1 cellular context compared by ENCODE assay signal in the genomic region with DNA sequence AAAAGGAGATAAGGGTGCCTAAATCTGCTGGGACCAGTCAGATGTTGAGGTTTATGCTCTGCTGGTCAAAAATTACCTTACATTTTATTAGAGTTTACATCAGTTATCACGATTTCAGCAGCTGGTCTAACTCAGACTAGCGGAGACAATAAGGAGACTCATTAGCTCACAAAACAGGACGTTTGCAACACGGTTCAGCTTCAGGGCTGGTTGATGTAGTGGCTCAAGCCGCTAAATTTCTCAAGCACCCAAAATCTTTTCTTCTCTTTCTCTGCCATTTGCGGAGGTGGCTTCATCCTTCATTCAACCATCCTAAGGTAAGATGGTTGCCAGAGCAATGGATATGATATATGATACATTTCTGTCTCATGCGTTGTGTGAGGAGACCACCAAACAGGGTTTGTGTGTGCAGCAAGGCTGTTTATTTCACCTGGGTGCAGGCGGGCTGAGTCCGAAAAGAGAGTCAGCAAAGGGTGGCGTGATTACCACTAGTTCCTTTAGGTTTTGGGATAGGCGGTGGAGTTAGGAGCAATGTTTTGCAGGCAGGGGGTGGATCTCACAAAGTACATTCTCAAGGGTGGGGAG.
TF ChIP-seq lines count a peak whose summit lies in the region.

No MANE protein-coding gene starts in this region.

TF ChIP-seq in GM12878, 131 proteins besides CTCF, POLR2A, EP300 and RAD21:
- TF ChIP-seq, protein P1, sequence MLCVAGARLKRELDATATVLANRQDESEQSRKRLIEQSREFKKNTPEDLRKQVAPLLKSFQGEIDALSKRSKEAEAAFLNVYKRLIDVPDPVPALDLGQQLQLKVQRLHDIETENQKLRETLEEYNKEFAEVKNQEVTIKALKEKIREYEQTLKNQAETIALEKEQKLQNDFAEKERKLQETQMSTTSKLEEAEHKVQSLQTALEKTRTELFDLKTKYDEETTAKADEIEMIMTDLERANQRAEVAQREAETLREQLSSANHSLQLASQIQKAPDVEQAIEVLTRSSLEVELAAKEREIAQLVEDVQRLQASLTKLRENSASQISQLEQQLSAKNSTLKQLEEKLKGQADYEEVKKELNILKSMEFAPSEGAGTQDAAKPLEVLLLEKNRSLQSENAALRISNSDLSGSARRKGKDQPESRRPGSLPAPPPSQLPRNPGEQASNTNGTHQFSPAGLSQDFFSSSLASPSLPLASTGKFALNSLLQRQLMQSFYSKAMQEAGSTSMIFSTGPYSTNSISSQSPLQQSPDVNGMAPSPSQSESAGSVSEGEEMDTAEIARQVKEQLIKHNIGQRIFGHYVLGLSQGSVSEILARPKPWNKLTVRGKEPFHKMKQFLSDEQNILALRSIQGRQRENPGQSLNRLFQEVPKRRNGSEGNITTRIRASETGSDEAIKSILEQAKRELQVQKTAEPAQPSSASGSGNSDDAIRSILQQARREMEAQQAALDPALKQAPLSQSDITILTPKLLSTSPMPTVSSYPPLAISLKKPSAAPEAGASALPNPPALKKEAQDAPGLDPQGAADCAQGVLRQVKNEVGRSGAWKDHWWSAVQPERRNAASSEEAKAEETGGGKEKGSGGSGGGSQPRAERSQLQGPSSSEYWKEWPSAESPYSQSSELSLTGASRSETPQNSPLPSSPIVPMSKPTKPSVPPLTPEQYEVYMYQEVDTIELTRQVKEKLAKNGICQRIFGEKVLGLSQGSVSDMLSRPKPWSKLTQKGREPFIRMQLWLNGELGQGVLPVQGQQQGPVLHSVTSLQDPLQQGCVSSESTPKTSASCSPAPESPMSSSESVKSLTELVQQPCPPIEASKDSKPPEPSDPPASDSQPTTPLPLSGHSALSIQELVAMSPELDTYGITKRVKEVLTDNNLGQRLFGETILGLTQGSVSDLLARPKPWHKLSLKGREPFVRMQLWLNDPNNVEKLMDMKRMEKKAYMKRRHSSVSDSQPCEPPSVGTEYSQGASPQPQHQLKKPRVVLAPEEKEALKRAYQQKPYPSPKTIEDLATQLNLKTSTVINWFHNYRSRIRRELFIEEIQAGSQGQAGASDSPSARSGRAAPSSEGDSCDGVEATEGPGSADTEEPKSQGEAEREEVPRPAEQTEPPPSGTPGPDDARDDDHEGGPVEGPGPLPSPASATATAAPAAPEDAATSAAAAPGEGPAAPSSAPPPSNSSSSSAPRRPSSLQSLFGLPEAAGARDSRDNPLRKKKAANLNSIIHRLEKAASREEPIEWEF (IDR thresholded peaks at IDR 0.05; ENCODE audit: insufficient replicate concordance, low read depth, low read length), result no peak
- TF ChIP-seq PAX8 (IDR thresholded peaks at IDR 0.05) (no peak), ZNF207 (IDR thresholded peaks at IDR 0.05; ENCODE audit: borderline replicate concordance) (no peak), CHD2 (IDR thresholded peaks at IDR 0.05; ENCODE audit: borderline replicate concordance, low read depth, low read length) (no peak), E2F4 (IDR thresholded peaks at IDR 0.05; ENCODE audit: low read depth, low read length) (no peak), NR2F1 (conservative IDR thresholded peaks at IDR 0.05) (no peak), SRF (IDR thresholded peaks at IDR 0.05; ENCODE audit: low read depth in 2 of 2, low read length in 2 of 2) (no peak), FOXK2 (IDR thresholded peaks at IDR 0.05) (no peak), NBN (IDR thresholded peaks at IDR 0.05) (no peak), RCOR1 (conservative IDR thresholded peaks at IDR 0.05; ENCODE audit: low read depth, low read length) (no peak), SIN3A (IDR thresholded peaks at IDR 0.05; ENCODE audit: low read depth, low read length) (no peak), CHD1 (IDR thresholded peaks at IDR 0.05; ENCODE audit: low read depth, low read length) (no peak), CBFB (IDR thresholded peaks at IDR 0.05; ENCODE audit: low read depth) (no peak), ZNF622 (IDR thresholded peaks at IDR 0.05) (no peak)
